ENCODE assay signal across 1 cellular context in the genomic region with DNA sequence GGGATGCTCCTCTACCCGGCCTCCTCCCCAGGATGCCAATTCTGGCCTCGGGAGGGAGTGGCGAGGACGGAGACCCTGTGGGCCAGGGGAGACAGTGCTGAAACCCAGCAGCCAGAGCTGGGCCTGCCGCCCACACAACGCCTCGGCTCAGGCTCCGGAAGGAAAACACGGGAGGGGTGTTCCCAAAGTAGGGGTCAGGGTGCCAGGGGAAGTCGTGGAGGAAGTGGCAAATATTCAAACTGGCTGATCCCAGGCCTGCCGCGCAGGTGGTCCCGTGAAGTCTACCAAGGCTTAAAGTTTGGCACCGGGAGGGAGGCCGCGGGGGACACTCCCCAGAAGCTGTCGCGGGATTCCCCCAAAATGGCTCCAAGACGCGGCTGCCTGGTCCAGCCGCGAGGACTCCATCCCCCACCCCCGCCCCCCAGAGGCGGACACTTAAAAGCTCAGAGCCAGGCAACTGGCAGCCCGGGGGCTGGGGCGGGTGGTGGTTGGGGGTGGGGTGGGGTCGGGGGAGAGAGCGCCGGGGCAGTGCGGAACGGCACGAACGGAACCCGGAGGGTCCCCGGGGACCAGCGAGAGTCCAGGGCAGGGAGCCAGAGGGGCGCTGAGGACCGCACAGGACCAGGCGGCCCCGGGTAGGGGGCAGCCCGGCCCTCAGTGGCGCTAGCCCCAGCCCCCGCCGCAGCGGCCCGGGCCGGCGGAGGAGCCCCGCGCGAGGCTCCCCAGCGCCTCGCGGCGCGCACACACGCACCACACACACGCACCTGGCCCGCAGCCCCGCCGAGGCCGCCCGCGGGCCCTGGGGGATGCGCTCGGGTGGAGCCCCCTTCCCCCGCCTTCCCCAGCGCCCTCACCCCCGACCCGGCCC.
TF ChIP-seq lines count a peak whose summit lies in the region.

No MANE protein-coding gene starts in this region.

TF ChIP-seq in IMR-90, 13 proteins besides CTCF, POLR2A, EP300 and RAD21:
- TF ChIP-seq SMC3 (IDR thresholded peaks at IDR 0.05; ENCODE audit: low read depth, low read length) (no peak), RCOR1 (IDR thresholded peaks at IDR 0.05; ENCODE audit: insufficient replicate concordance, low read length) (no peak)
